8 cellular contexts compared by ENCODE assay signal in genomic region chr7:149854611-149855367, GRCh38. TPM values are rescaled to one million over a fixed set of nuclear protein-coding genes. Genes with fewer than 3 reads are reported as not detected.
DNase-seq lines count a peak whose midpoint lies in the region; ATAC-seq and TF ChIP-seq lines count a peak whose summit lies in the region.

No MANE protein-coding gene starts in this region.

- POLR2A ChIA-PET in PC-9 (lab: Charles Lee; ENCODE audit: unreplicated experiment): interaction anchor here (0.6 to 1.0 kb wide), 6 partner anchors 8 to 1372 kb away, joined by 3 to 7 read pairs (median 4); partner anchors contain the start of gene ABCF2

- peaks cover 28% of the 10 kb centered on the region for H3K36me3 Mint-ChIP-seq in CD4-positive, CD25-positive, alpha-beta regulatory T cell

- CTCF ChIA-PET in PC-9 (lab: Charles Lee): interaction anchor here (0.5 to 1.7 kb wide), 3 partner anchors 17 to 227 kb away, joined by 3 to 4 read pairs (median 4); partner anchors contain the start of gene ZNF862

- TF ChIP-seq CTCF in PC-9 (conservative IDR thresholded peaks at IDR 0.05) (no peak), epithelial cell of esophagus (IDR thresholded peaks at IDR 0.05; ENCODE audit: insufficient read depth, low read depth, low read length, missing control alignments) (no peak), osteoblast (IDR thresholded peaks at IDR 0.05; ENCODE audit: extremely low read depth, low read depth, low read length) (no peak)

- peak overlapping the region in 2 of 4 donors; percentile 16 to 19 for H3K4me3 Mint-ChIP-seq in CD4-positive, CD25-positive, alpha-beta regulatory T cell

- TF ChIP-seq POLR2A in erythroblast (IDR thresholded peaks at IDR 0.05; ENCODE audit: low read length): no peak

- H3F3A ChIP-seq in PC-9 (ENCODE audit: insufficient read depth, low read depth): no peaks in the 10 kb centered on the region; the same call in 1 of the 2 replicates

- H3K27ac Mint-ChIP-seq in CD4-positive, CD25-positive, alpha-beta regulatory T cell: peak overlapping the region; percentile 23 to 89 (median 88)

- no TSS peak for BruUV-seq in PC-9 (replicated peaks; lab: Mats Ljungman, UMichigan)

- no peaks in the 10 kb centered on the region for H3K9me3 ChIP-seq in CD4-positive, CD25-positive, alpha-beta regulatory T cell (ENCODE audit: control insufficient read depth in 2 of 2, low read length in 2 of 2)
- H3K9me3 ChIP-seq in PC-9 (ENCODE audit: insufficient read depth, low read depth) (no peaks in the 10 kb centered on the region), osteoblast (ENCODE audit: low read depth, low read length) (no peaks in the 10 kb centered on the region)

- H3K9me3 Mint-ChIP-seq in CD4-positive, CD25-positive, alpha-beta regulatory T cell: no peaks in the 10 kb centered on the region

- H3K27ac ChIP-seq in CD4-positive, CD25-positive, alpha-beta regulatory T cell (ENCODE audit: insufficient read depth, low read length, poor library complexity, severe bottlenecking): peak overlapping the region; percentile 58
- peak overlapping the region; percentile 30; the same call in 1 of the 2 replicates for H3K27ac ChIP-seq in PC-9
- H3K27ac ChIP-seq in osteoblast (ENCODE audit: low read depth, low read length): no peak overlapping the region

- no peaks in the 10 kb centered on the region for H4K20me1 ChIP-seq in PC-9 (ENCODE audit: insufficient read depth)
- no peaks in the 10 kb centered on the region for H4K20me1 ChIP-seq in osteoblast (ENCODE audit: insufficient read depth, low read length)

- H3K4me1 ChIP-seq in CD4-positive, CD25-positive, alpha-beta regulatory T cell (ENCODE audit: control insufficient read depth, insufficient read depth, low read length, poor library complexity, severe bottlenecking): peaks cover 28% of the 10 kb centered on the region
- H3K4me1 ChIP-seq in PC-9 (replicated peaks; ENCODE audit: insufficient read depth): peaks cover 21% of the 10 kb centered on the region
- peaks cover 10% of the 10 kb centered on the region for H3K4me1 ChIP-seq in osteoblast (ENCODE audit: insufficient read depth, low read length)

- no peaks in the 10 kb centered on the region for H3K27me3 Mint-ChIP-seq in CD4-positive, CD25-positive, alpha-beta regulatory T cell

- peak in 1 of 3 donors; percentile 57 for DNase-seq in CD4-positive, CD25-positive, alpha-beta regulatory T cell
- peak; percentile 43 for DNase-seq in HuH-7 (ENCODE audit: low spot score)
- peak; percentile 68 to 85 for DNase-seq in PC-9
- peak; percentile 58 for DNase-seq in epithelial cell of esophagus (ENCODE audit: low read depth)
- DNase-seq in osteoblast (ENCODE audit: insufficient read length, low spot score, missing footprints): peak; percentile 87
- no peak for DNase-seq in NOMO-1 (lab: John Stamatoyannopoulos, UW; ENCODE audit: unreplicated experiment in 2 of 2)
- DNase-seq in erythroblast (lab: John Stamatoyannopoulos, UW): no peak

- H3K4me1 Mint-ChIP-seq in CD4-positive, CD25-positive, alpha-beta regulatory T cell: peaks cover 13 to 44% (median 24%) of the 10 kb centered on the region in 4 donors

- H3K79me2 ChIP-seq in PC-9 (ENCODE audit: low read depth) (no peaks in the 10 kb centered on the region), osteoblast (ENCODE audit: insufficient read depth, low read length) (no peaks in the 10 kb centered on the region)

- H3K9me2 ChIP-seq in PC-9 (ENCODE audit: insufficient read depth): no peaks in the 10 kb centered on the region

- H3K4me2 ChIP-seq in PC-9: peak overlapping the region; percentile 48
- H3K4me2 ChIP-seq in osteoblast (ENCODE audit: insufficient read depth, low read length): peak overlapping the region; percentile 34

- no peak overlapping the region for H2AFZ ChIP-seq in PC-9
- H2AFZ ChIP-seq in osteoblast (ENCODE audit: low read length): no peak overlapping the region

- no peak overlapping the region for H3K4me3 ChIP-seq in CD4-positive, CD25-positive, alpha-beta regulatory T cell (ENCODE audit: low read depth, low read length)
- H3K4me3 ChIP-seq in PC-9 (no peak overlapping the region), epithelial cell of esophagus (ENCODE audit: low read length) (no peak overlapping the region), osteoblast (ENCODE audit: insufficient read depth, low read length) (no peak overlapping the region)

- no peaks in the 10 kb centered on the region for H3K27me3 ChIP-seq in CD4-positive, CD25-positive, alpha-beta regulatory T cell (ENCODE audit: control insufficient read depth, insufficient read depth, low read length)
- H3K27me3 ChIP-seq in PC-9 (ENCODE audit: insufficient read depth, low read depth) (no peaks in the 10 kb centered on the region), osteoblast (ENCODE audit: insufficient read depth, low read length) (no peaks in the 10 kb centered on the region)

- intact Hi-C loops in PC-9 (cut with micrococcal nuclease; ENCODE audit: unreplicated experiment): no loop called here

- peaks cover 19% of the 10 kb centered on the region for H3K36me3 ChIP-seq in CD4-positive, CD25-positive, alpha-beta regulatory T cell (ENCODE audit: control insufficient read depth, insufficient read depth, low read length)
- H3K36me3 ChIP-seq in PC-9 (ENCODE audit: low read depth) (no peaks in the 10 kb centered on the region), osteoblast (ENCODE audit: insufficient read depth, low read length) (no peaks in the 10 kb centered on the region)

- peak; percentile 63 to 79 for ATAC-seq in CD4-positive, CD25-positive, alpha-beta regulatory T cell (ENCODE audit: low read depth in 2 of 2)
- ATAC-seq in GM19467 (IDR thresholded peaks at IDR 0.05; ENCODE audit: unreplicated experiment): no peak

RNA-seq across cellular contexts. Expression of gene ZNF862, which starts 16.6 kb away (rescaled TPM):
- total RNA-seq in CD4-positive, CD25-positive, alpha-beta regulatory T cell: 32.8 TPM
- polyA plus RNA-seq in CD4-positive, CD25-positive, alpha-beta regulatory T cell: 1 to 10 TPM; 5.3 to 7.6 (median 6.6) TPM
- 42.4 and 43.6 TPM in 2 replicates for total RNA-seq in PC-9 (2021)
- 8.7 and 12.7 TPM in 2 replicates for total RNA-seq in osteoblast

RNA-seq across cellular contexts. Expression of gene ATP6V0E2, which starts 19.0 kb away (rescaled TPM):
- 45.9 TPM for total RNA-seq in CD4-positive, CD25-positive, alpha-beta regulatory T cell
- polyA plus RNA-seq in CD4-positive, CD25-positive, alpha-beta regulatory T cell: 100 to 1,000 TPM; 150 to 183 (median 164) TPM
- 35.6 and 40.7 TPM in 2 replicates for total RNA-seq in PC-9 (2021)
- total RNA-seq in osteoblast: 27.9 and 28.3 TPM in 2 replicates

Comparison
In these comparisons a context has a peak if more than half of its experiments do, and no peak if none do; other contexts are left out.
1. DNase-seq: peak in HuH-7 (single experiment), PC-9 (2 of 2), epithelial cell of esophagus (single experiment) and osteoblast (single experiment); none in NOMO-1 (0 of 2) and erythroblast (0 of 2).